In the genomic region with DNA sequence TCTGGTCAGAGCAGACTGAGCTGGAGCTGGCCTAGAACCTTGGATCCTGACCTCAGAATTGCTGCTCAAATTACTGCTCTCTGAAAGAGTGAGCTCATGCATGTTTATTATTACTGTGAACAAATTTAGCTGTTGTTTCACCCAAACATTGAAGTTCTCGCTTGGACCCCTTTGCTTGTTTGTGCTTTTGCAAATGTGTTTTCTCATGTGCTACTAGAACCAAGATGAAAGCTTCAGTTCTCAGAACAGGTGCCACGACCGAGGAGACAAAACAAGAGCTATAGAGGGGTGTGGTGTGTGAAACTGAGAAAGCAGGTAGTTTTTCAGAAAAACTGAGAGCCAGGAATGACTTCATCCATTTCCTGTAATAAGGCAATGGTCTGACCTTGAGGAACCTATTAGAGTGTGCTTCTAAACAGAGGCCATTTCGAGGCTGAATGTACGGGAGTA, we compare ENCODE assay signal across 11 cellular contexts. TPM values are rescaled to one million over a fixed set of nuclear protein-coding genes. Genes with fewer than 3 reads are reported as not detected.
DNase-seq lines count a peak whose midpoint lies in the region; ATAC-seq and TF ChIP-seq lines count a peak whose summit lies in the region.
"Had no signal": no experiment of that assay in that cellular context is flagged by ENCODE, and none has a peak within 500 bp of the region (broad histone marks: within the 10 kb centered on the region; RNA-seq: fewer than 3 reads in every experiment).

No MANE protein-coding gene starts in this region.

- peak overlapping the region; percentile 44 for H3K4me3 ChIP-seq in OCI-LY3 (ENCODE audit: low read length)
- no peak overlapping the region for H3K4me3 ChIP-seq in A673 (ENCODE audit: low read depth, low read length, poor library complexity, severe bottlenecking)
- H3K4me3 ChIP-seq: A549 had no signal

- no TSS peak for BruUV-seq in A673 (replicated peaks; lab: Mats Ljungman, UMichigan)

- POLR2A ChIA-PET in A673 (lab: Charles Lee; ENCODE audit: low non-redundant PET): no interaction called here

- no peak for TF ChIP-seq CTCF in OCI-LY3 (IDR thresholded peaks at IDR 0.05; ENCODE audit: low read depth, low read length)
- TF ChIP-seq CTCF in A673 (conservative IDR thresholded peaks at IDR 0.05; ENCODE audit: low read depth, low read length): no peak

- H3K9ac ChIP-seq in OCI-LY3 (ENCODE audit: low read length): peak overlapping the region; percentile 49; the same call in 1 of the 2 replicates

- H2AFZ ChIP-seq in OCI-LY3 (ENCODE audit: low read depth, low read length): no peak overlapping the region; the same call in 1 of the 2 replicates

- peak; percentile 49 for DNase-seq in activated CD4-positive, alpha-beta T cell treated with anti-CD3 and anti-CD28 coated beads for 48 hours
- no peak for DNase-seq in activated CD4-positive, alpha-beta T cell treated with anti-CD3 and anti-CD28 coated beads for 1 hour
- peak; percentile 28 for DNase-seq in stimulated activated CD8-positive, alpha-beta memory T cell treated with anti-CD3 and anti-CD28 coated beads, Interleukin-4, amount 100 ng/mL, for 48 hours
- no peak for DNase-seq in DMS153 treated with DMSO at 0.1 percent for 48 hours (lab: John Stamatoyannopoulos, UW; ENCODE audit: unreplicated experiment)
- no peak for DNase-seq in NCI-H774 (lab: John Stamatoyannopoulos, UW)
- no peak for DNase-seq in A673 (ENCODE audit: low spot score)
- DNase-seq: midbrain, SW 1271 had no signal

- H3K36me3 ChIP-seq in OCI-LY3 (replicated peaks; ENCODE audit: low read depth, low read length) (no peaks in the 10 kb centered on the region), A673 (ENCODE audit: insufficient read depth, low read length, poor library complexity, severe bottlenecking) (no peaks in the 10 kb centered on the region)

- ATAC-seq in HG02642 (IDR thresholded peaks at IDR 0.05; ENCODE audit: poor library complexity, unreplicated experiment): peak; percentile 98
- ATAC-seq: A549 had no signal

- peak overlapping the region; percentile 81 for H3K4me2 ChIP-seq in OCI-LY3 (ENCODE audit: low read length)
- H3K4me2 ChIP-seq: A549 had no signal

- H3K27ac ChIP-seq in OCI-LY3 (ENCODE audit: low read length): peak overlapping the region; percentile 93
- H3K27ac ChIP-seq in A673 (ENCODE audit: low read depth, low read length, poor library complexity, severe bottlenecking): no peak overlapping the region
- H3K27ac ChIP-seq: A549 had no signal

- no peaks in the 10 kb centered on the region for H3K79me2 ChIP-seq in OCI-LY3 (ENCODE audit: low read length)

- CTCF ChIA-PET in A673 (lab: Charles Lee): no interaction called here

- no peaks in the 10 kb centered on the region for H3K27me3 ChIP-seq in OCI-LY3 (ENCODE audit: low read depth, low read length)
- peaks cover 5% of the 10 kb centered on the region for H3K27me3 ChIP-seq in A673 (replicated peaks; ENCODE audit: insufficient read depth, low read depth, low read length, poor library complexity)

- H3K4me1 ChIP-seq in OCI-LY3 (ENCODE audit: low read length) (peaks cover 35% of the 10 kb centered on the region), A673 (ENCODE audit: insufficient read depth, low read length, poor library complexity, severe bottlenecking) (no peaks in the 10 kb centered on the region)
- H3K4me1 ChIP-seq: A549 had no signal

- H4K20me1 ChIP-seq in OCI-LY3 (ENCODE audit: insufficient read depth, low read length): no peaks in the 10 kb centered on the region

- intact Hi-C loops in A673 (cut with micrococcal nuclease; ENCODE audit: unreplicated experiment): no loop called here

- H3K9me3 ChIP-seq in OCI-LY3 (ENCODE audit: insufficient read depth, low read length) (no peaks in the 10 kb centered on the region), A673 (ENCODE audit: low read depth, low read length, poor library complexity, severe bottlenecking) (no peaks in the 10 kb centered on the region)
- H3K9me3 ChIP-seq: A549 had no signal

RNA-seq across cellular contexts. Expression of a gene that starts 50.0 kb away (rescaled TPM):
- total RNA-seq in A673 (2021): 0.09 TPM in 1 of 2 replicates, not detected in the other

Comparison
In these comparisons a context has a peak if more than half of its experiments do, and no peak if none do; other contexts are left out.
1. DNase-seq: peak in activated CD4-positive, alpha-beta T cell treated with anti-CD3 and anti-CD28 coated beads for 48 hours (single experiment) and stimulated activated CD8-positive, alpha-beta memory T cell treated with anti-CD3 and anti-CD28 coated beads, Interleukin-4, amount 100 ng/mL, for 48 hours (single experiment); none in activated CD4-positive, alpha-beta T cell treated with anti-CD3 and anti-CD28 coated beads for 1 hour (single experiment), DMS153 treated with DMSO at 0.1 percent for 48 hours (single experiment), NCI-H774 (single experiment) and A673 (single experiment).